In genomic region chr1:8682573-8682972, GRCh38 we compare ENCODE assay signal across 14 cellular contexts.
"Had no signal": no experiment of that assay in that cellular context is flagged by ENCODE, and none has a peak within 500 bp of the region (broad histone marks: within the 10 kb centered on the region; RNA-seq: fewer than 3 reads in every experiment).

No MANE protein-coding gene starts in this region.

- H3K27me3 Mint-ChIP-seq: activated CD4-positive, alpha-beta T cell treated with anti-CD3 and anti-CD28 coated beads, Interleukin-2, amount 10 ng/mL, durations not matched to agents 24 days and 14 days had no signal

- H2AFZ ChIP-seq: hepatocyte had no signal

- H3K4me3 ChIP-seq: esophagus squamous epithelium, hepatocyte, tibial nerve, uterus had no signal

- H3K27ac Mint-ChIP-seq: activated CD8-positive, alpha-beta T cell treated with anti-CD3 and anti-CD28 coated beads, Interleukin-2, amount 10 ng/mL, durations not matched to agents 7 days and 5 days; activated T-helper 1 cell treated with anti-CD3 and anti-CD28 coated beads, Interleukin-12 subunit alpha, Interleukin-12 subunit beta, Interleukin-2, Interleukin-4 antibody, amounts not matched to agents 30 ng/mL and 10 ng/mL and 1 ng/mL, durations not matched to agents 14 hours and 24 hours and 36 hours; stimulated activated effector memory CD8-positive, alpha-beta T cell treated with anti-CD3 and anti-CD28 coated beads, Interleukin-12 subunit alpha, Interleukin-12 subunit beta, amount 100 ng/mL, for 72 hours had no signal

- H3K9me3 Mint-ChIP-seq: activated CD4-positive, alpha-beta T cell treated with anti-CD3 and anti-CD28 coated beads, Interleukin-2, amount 10 ng/mL, durations not matched to agents 24 days and 14 days; activated T-helper 1 cell treated with anti-CD3 and anti-CD28 coated beads, Interleukin-12 subunit alpha, Interleukin-12 subunit beta, Interleukin-2, Interleukin-4 antibody, amounts not matched to agents 30 ng/mL and 10 ng/mL and 1 ng/mL, durations not matched to agents 14 hours and 24 hours and 36 hours; stimulated activated effector memory CD8-positive, alpha-beta T cell treated with anti-CD3 and anti-CD28 coated beads, Interleukin-12 subunit alpha, Interleukin-12 subunit beta, amount 100 ng/mL, for 72 hours had no signal

- H3K4me3 Mint-ChIP-seq: activated CD8-positive, alpha-beta T cell treated with anti-CD3 and anti-CD28 coated beads, Interleukin-2, amount 10 ng/mL, durations not matched to agents 7 days and 5 days; activated T-helper 1 cell treated with anti-CD3 and anti-CD28 coated beads, Interleukin-12 subunit alpha, Interleukin-12 subunit beta, Interleukin-2, Interleukin-4 antibody, amounts not matched to agents 30 ng/mL and 10 ng/mL and 1 ng/mL, durations not matched to agents 14 hours and 24 hours and 36 hours; stimulated activated effector memory CD8-positive, alpha-beta T cell treated with anti-CD3 and anti-CD28 coated beads, Interleukin-12 subunit alpha, Interleukin-12 subunit beta, amount 100 ng/mL, for 72 hours had no signal

- H3K27ac ChIP-seq: esophagus squamous epithelium, hepatocyte, tibial nerve, uterus had no signal

- H3K36me3 ChIP-seq: esophagus squamous epithelium, tibial nerve, uterus had no signal

- DNase-seq: activated CD8-positive, alpha-beta memory T cell treated with anti-CD3 and anti-CD28 coated beads, Interleukin-2, amount 50 U/mL, for 48 hours; activated CD8-positive, alpha-beta T cell treated with anti-CD3 and anti-CD28 coated beads, Interleukin-2, amount 10 ng/mL, durations not matched to agents 7 days and 5 days; activated naive CD4-positive, alpha-beta T cell; esophagus squamous epithelium; mammary epithelial cell; uterus had no signal

- H3K4me2 ChIP-seq: hepatocyte had no signal

- H3K9me3 ChIP-seq: esophagus squamous epithelium, tibial nerve, uterus had no signal

- H3K27me3 ChIP-seq: esophagus squamous epithelium, hepatocyte, tibial nerve, uterus had no signal

- FAIRE-seq: astrocyte, colon, keratinocyte had no signal

- H3K36me3 Mint-ChIP-seq: stimulated activated effector memory CD8-positive, alpha-beta T cell treated with anti-CD3 and anti-CD28 coated beads, Interleukin-12 subunit alpha, Interleukin-12 subunit beta, amount 100 ng/mL, for 72 hours had no signal
